ENCODE assay signal across 19 cellular contexts in genomic region chr10:6617319-6618076, GRCh38. TPM values are rescaled to one million over a fixed set of nuclear protein-coding genes. Genes with fewer than 3 reads are reported as not detected.
DNase-seq lines count a peak whose midpoint lies in the region; ATAC-seq and FAIRE-seq lines count a peak whose summit lies in the region.
"Had no signal": no experiment of that assay in that cellular context is flagged by ENCODE, and none has a peak within 500 bp of the region (broad histone marks: within the 10 kb centered on the region; RNA-seq: fewer than 3 reads in every experiment).

No MANE protein-coding gene starts in this region.

- FAIRE-seq in frontal cortex (lab: Jason Lieb, UNC), result no peak
- FAIRE-seq: K562 had no signal

- CTCF ChIA-PET in activated CD4-positive, alpha-beta memory T cell treated with anti-CD3 and anti-CD28 coated beads, Interleukin-2, amount 10 ng/mL, durations not matched to agents 7 days and 5 days (lab: Charles Lee), result no interaction called here

- peaks cover 75% of the 10 kb centered on the region for H3K4me1 Mint-ChIP-seq in activated T-cell treated with anti-CD3 and anti-CD28 coated beads, Interleukin-2, amount 50 U/mL, for 24 hours (ENCODE audit: low read depth)
- peaks cover 35% of the 10 kb centered on the region for H3K4me1 Mint-ChIP-seq in T-helper 1 cell treated with Interleukin-12 subunit alpha and Interleukin-12 subunit beta and Interleukin-4 antibody, amounts not matched to agents 30 μg/mL and 1 μg/mL, for 36 hours (ENCODE audit: low read depth)
- H3K4me1 Mint-ChIP-seq in activated CD4-positive, alpha-beta memory T cell treated with anti-CD3 and anti-CD28 coated beads, Interleukin-2, amount 10 ng/mL, durations not matched to agents 7 days and 5 days, result peaks cover 58% of the 10 kb centered on the region

- H3K27me3 Mint-ChIP-seq in activated T-cell treated with anti-CD3 and anti-CD28 coated beads, Interleukin-2, amount 50 U/mL, for 24 hours, result no peaks in the 10 kb centered on the region
- no peaks in the 10 kb centered on the region for H3K27me3 Mint-ChIP-seq in T-helper 1 cell treated with Interleukin-12 subunit alpha and Interleukin-12 subunit beta and Interleukin-4 antibody, amounts not matched to agents 30 μg/mL and 1 μg/mL, for 36 hours (ENCODE audit: low read depth)
- H3K27me3 Mint-ChIP-seq in activated CD4-positive, alpha-beta memory T cell treated with anti-CD3 and anti-CD28 coated beads, Interleukin-2, amount 10 ng/mL, durations not matched to agents 7 days and 5 days, result no peaks in the 10 kb centered on the region

- no peak for ATAC-seq in HG02852 (IDR thresholded peaks at IDR 0.05; ENCODE audit: unreplicated experiment)
- ATAC-seq: CD8-positive, alpha-beta T cell; K562 had no signal

- no peak overlapping the region for H3K4me3 Mint-ChIP-seq in activated T-cell treated with anti-CD3 and anti-CD28 coated beads, Interleukin-2, amount 50 U/mL, for 24 hours
- H3K4me3 Mint-ChIP-seq in T-helper 1 cell treated with Interleukin-12 subunit alpha and Interleukin-12 subunit beta and Interleukin-4 antibody, amounts not matched to agents 30 μg/mL and 1 μg/mL, for 36 hours, result no peak overlapping the region
- H3K4me3 Mint-ChIP-seq in activated CD4-positive, alpha-beta memory T cell treated with anti-CD3 and anti-CD28 coated beads, Interleukin-2, amount 10 ng/mL, durations not matched to agents 7 days and 5 days, result no peak overlapping the region
- H3K4me3 Mint-ChIP-seq: CD8-positive, alpha-beta T cell; HFFc6 had no signal

- DNase-seq in activated T-cell treated with anti-CD3 and anti-CD28 coated beads, Interleukin-2, amount 50 U/mL, for 24 hours, result no peak
- DNase-seq in activated T-cell treated with anti-CD3 and anti-CD28 coated beads for 4 hours, result no peak
- DNase-seq in activated CD4-positive, alpha-beta memory T cell treated with anti-CD3 and anti-CD28 coated beads, Interleukin-2, amount 10 ng/mL, durations not matched to agents 7 days and 5 days, result no peak
- peak; percentile 40 for DNase-seq in stimulated activated CD8-positive, alpha-beta memory T cell treated with anti-CD3 and anti-CD28 coated beads, Interleukin-4, amount 100 ng/mL, for 48 hours
- no peak for DNase-seq in frontal cortex (ENCODE audit: low spot score in 2 of 2)
- DNase-seq: Calu3; CD8-positive, alpha-beta T cell; GF-D8; H7; HFFc6; NCI-H1092 treated with DMSO at 0.1 percent for 48 hours; NCI-H146; NCI-H2081; NK-92 treated with Interleukin-12 subunit alpha and Interleukin-12 subunit beta, amount 100 ng/mL, for 24 hours; Peyer's patch had no signal

- POLR2A ChIA-PET in activated CD4-positive, alpha-beta memory T cell treated with anti-CD3 and anti-CD28 coated beads, Interleukin-2, amount 10 ng/mL, durations not matched to agents 7 days and 5 days (lab: Charles Lee), result no interaction called here

- H3K27ac Mint-ChIP-seq in activated T-cell treated with anti-CD3 and anti-CD28 coated beads, Interleukin-2, amount 50 U/mL, for 24 hours, result peak overlapping the region; percentile 83
- peak overlapping the region; percentile 62 for H3K27ac Mint-ChIP-seq in T-helper 1 cell treated with Interleukin-12 subunit alpha and Interleukin-12 subunit beta and Interleukin-4 antibody, amounts not matched to agents 30 μg/mL and 1 μg/mL, for 36 hours
- peak overlapping the region; percentile 57 for H3K27ac Mint-ChIP-seq in activated CD4-positive, alpha-beta memory T cell treated with anti-CD3 and anti-CD28 coated beads, Interleukin-2, amount 10 ng/mL, durations not matched to agents 7 days and 5 days
- H3K27ac Mint-ChIP-seq: CD8-positive, alpha-beta T cell; HFFc6 had no signal

- H3K36me3 Mint-ChIP-seq in activated T-cell treated with anti-CD3 and anti-CD28 coated beads, Interleukin-2, amount 50 U/mL, for 24 hours (ENCODE audit: low read depth), result peaks cover 36% of the 10 kb centered on the region
- H3K36me3 Mint-ChIP-seq in T-helper 1 cell treated with Interleukin-12 subunit alpha and Interleukin-12 subunit beta and Interleukin-4 antibody, amounts not matched to agents 30 μg/mL and 1 μg/mL, for 36 hours (ENCODE audit: low read depth), result peaks cover 50% of the 10 kb centered on the region
- peaks cover 51% of the 10 kb centered on the region for H3K36me3 Mint-ChIP-seq in activated CD4-positive, alpha-beta memory T cell treated with anti-CD3 and anti-CD28 coated beads, Interleukin-2, amount 10 ng/mL, durations not matched to agents 7 days and 5 days (ENCODE audit: low read depth)

- peaks cover 8% of the 10 kb centered on the region for H3K9me3 Mint-ChIP-seq in activated T-cell treated with anti-CD3 and anti-CD28 coated beads, Interleukin-2, amount 50 U/mL, for 24 hours
- peaks cover 23% of the 10 kb centered on the region for H3K9me3 Mint-ChIP-seq in T-helper 1 cell treated with Interleukin-12 subunit alpha and Interleukin-12 subunit beta and Interleukin-4 antibody, amounts not matched to agents 30 μg/mL and 1 μg/mL, for 36 hours
- H3K9me3 Mint-ChIP-seq in activated CD4-positive, alpha-beta memory T cell treated with anti-CD3 and anti-CD28 coated beads, Interleukin-2, amount 10 ng/mL, durations not matched to agents 7 days and 5 days, result peaks cover 18% of the 10 kb centered on the region
- H3K9me3 Mint-ChIP-seq: HFFc6 had no signal

RNA-seq across cellular contexts. Expression of gene PRKCQ, which starts 37.4 kb away (rescaled TPM):
- total RNA-seq in activated CD4-positive, alpha-beta memory T cell treated with anti-CD3 and anti-CD28 coated beads, Interleukin-2, amount 10 ng/mL, durations not matched to agents 7 days and 5 days, result 10 to 100 TPM; 69.3 to 70.6 TPM
- 2.0 TPM for total RNA-seq in frontal cortex
- total RNA-seq: A673, HFFc6 had no signal

Comparison
In these comparisons a context has a peak if more than half of its experiments do, and no peak if none do; other contexts are left out.
1. RNA of gene PRKCQ, which starts 37.4 kb away (total RNA-seq): 69.3 to 70.6 TPM in activated CD4-positive, alpha-beta memory T cell treated with anti-CD3 and anti-CD28 coated beads, Interleukin-2, amount 10 ng/mL, durations not matched to agents 7 days and 5 days; 2.0 TPM in frontal cortex (single experiment); every median in the first group is over 10 times any median in the second.
2. Peak in every context shown above with its lines, with median percentiles within 50 percentile points of each other: H3K27ac Mint-ChIP-seq.